ENCODE assay signal across 16 cellular contexts in the genomic region with DNA sequence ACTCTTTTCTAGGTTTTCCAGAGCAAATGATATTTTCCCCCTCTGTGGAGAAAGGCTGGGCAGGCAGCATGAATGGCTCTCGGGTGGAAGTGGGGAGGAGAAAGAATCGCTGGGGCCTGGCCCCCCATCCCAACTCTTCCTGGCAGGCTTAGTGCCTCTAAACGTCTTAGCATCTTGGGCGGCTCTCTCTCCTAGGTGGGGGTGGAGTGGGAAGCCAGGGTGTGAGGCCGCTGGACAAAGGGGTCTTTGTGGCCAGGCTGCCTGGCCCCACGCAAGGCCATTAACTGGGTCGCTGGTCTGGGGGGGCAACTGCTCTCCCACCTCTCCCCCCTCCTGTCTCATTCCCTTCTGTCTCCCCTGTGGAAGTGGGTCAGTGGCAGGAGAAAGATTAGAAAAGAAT. TPM values are rescaled to one million over a fixed set of nuclear protein-coding genes. Genes with fewer than 3 reads are reported as not detected.
DNase-seq lines count a peak whose midpoint lies in the region; ATAC-seq, FAIRE-seq and TF ChIP-seq lines count a peak whose summit lies in the region.
"Had no signal": no experiment of that assay in that cellular context is flagged by ENCODE, and none has a peak within 500 bp of the region (broad histone marks: within the 10 kb centered on the region; RNA-seq: fewer than 3 reads in every experiment).

No MANE protein-coding gene starts in this region.

- peaks cover 0 to 97% (median 0%) of the 10 kb centered on the region in 11 experiments; a peak in 7 of 22 replicates for H4K20me1 ChIP-seq in BLaER1 treated with 17β-estradiol and CSF1 and Interleukin-3, amounts not matched to agents 10 nM and 100 nM

- intact Hi-C loops in prostate gland (cut with DNase I) = no loop called here

- TF ChIP-seq CTCF in prostate gland (IDR thresholded peaks at IDR 0.05) = no peak

- DNase-seq in caudate nucleus (lab: John Stamatoyannopoulos, UW) (peak in 31 of 61 donors; percentile 14 to 76 (median 41)), midbrain (lab: John Stamatoyannopoulos, UW) (peak; percentile 50), prostate gland (ENCODE audit: low spot score) (no peak), H54 (ENCODE audit: insufficient read length, low spot score) (no peak)
- DNase-seq: cerebellar nuclear complex; GOT3; left colon; NCI-H1436; stimulated activated CD4-positive, alpha-beta T cell treated with anti-CD3 and anti-CD28 coated beads, Interleukin-4, amount 100 ng/mL, for 4 hours had no signal

- no peaks in the 10 kb centered on the region for H3K27me3 ChIP-seq in BLaER1 treated with 17β-estradiol and CSF1 and Interleukin-3, amounts not matched to agents 10 nM and 100 nM
- H3K27me3 ChIP-seq in stomach smooth muscle (ENCODE audit: control insufficient read depth in 1 of 2, insufficient read depth in 2 of 2, low read length in 2 of 2) = no peaks in the 10 kb centered on the region
- no peaks in the 10 kb centered on the region for H3K27me3 ChIP-seq in prostate gland (replicated peaks; ENCODE audit: insufficient read depth)

- ATAC-seq in HG03108 (IDR thresholded peaks at IDR 0.05; ENCODE audit: unreplicated experiment) (no peak), HG02884 (IDR thresholded peaks at IDR 0.05; ENCODE audit: unreplicated experiment) (no peak)
- ATAC-seq: left colon, Panc1, SK-N-SH treated with all-trans-retinoic acid at 6 μM for 48 hours had no signal

- H3K4me3 ChIP-seq in BLaER1 treated with 17β-estradiol and CSF1 and Interleukin-3, amounts not matched to agents 10 nM and 100 nM = no peak overlapping the region
- no peak overlapping the region for H3K4me3 ChIP-seq in stomach smooth muscle (ENCODE audit: low read length in 2 of 2)
- no peak overlapping the region for H3K4me3 ChIP-seq in prostate gland

- H3K9ac ChIP-seq in BLaER1 treated with 17β-estradiol and CSF1 and Interleukin-3, amounts not matched to agents 10 nM and 100 nM = peak overlapping the region in 6 of 11 experiments; percentile 9 to 64 (median 16); a peak in 5 of 22 replicates
- peak overlapping the region in 1 of 2 donors; percentile 31 for H3K9ac ChIP-seq in stomach smooth muscle (ENCODE audit: low read length in 2 of 2)

- TF ChIP-seq POLR2A in prostate gland (IDR thresholded peaks at IDR 0.05) (no peak), H54 (IDR thresholded peaks at IDR 0.05; ENCODE audit: low read depth, low read length) (no peak)

- FAIRE-seq in H54 (lab: Jason Lieb, UNC) = no peak

- peak overlapping the region in 5 of 11 experiments; percentile 3 to 38 (median 26); a peak in 5 of 22 replicates for H3K27ac ChIP-seq in BLaER1 treated with 17β-estradiol and CSF1 and Interleukin-3, amounts not matched to agents 10 nM and 100 nM
- H3K27ac ChIP-seq in caudate nucleus (ENCODE audit: low read depth, low read length) (peak overlapping the region; percentile 81), stomach smooth muscle (ENCODE audit: low read length) (peak overlapping the region; percentile 31), prostate gland (peak overlapping the region in 1 of 2 donors; percentile 5)

- peaks cover 35 to 96% (median 66%) of the 10 kb centered on the region in 10 experiments for H3K4me1 ChIP-seq in BLaER1 treated with 17β-estradiol and CSF1 and Interleukin-3, amounts not matched to agents 10 nM and 100 nM
- peaks cover 40% of the 10 kb centered on the region for H3K4me1 ChIP-seq in stomach smooth muscle (ENCODE audit: control insufficient read depth, insufficient read depth, low read length)
- no peaks in the 10 kb centered on the region for H3K4me1 ChIP-seq in prostate gland (replicated peaks)

- WGBS in prostate gland = 59% methylated on average over 7 of the region's 7 CpGs

- peaks cover 21 to 100% (median 67%) of the 10 kb centered on the region in 11 experiments; a peak in 19 of 22 replicates for H3K36me3 ChIP-seq in BLaER1 treated with 17β-estradiol and CSF1 and Interleukin-3, amounts not matched to agents 10 nM and 100 nM
- H3K36me3 ChIP-seq in stomach smooth muscle (ENCODE audit: control insufficient read depth in 2 of 2, insufficient read depth in 2 of 2, low read length in 2 of 2) = peaks cover 53 to 63% of the 10 kb centered on the region in 2 donors
- peaks cover 0 to 10% of the 10 kb centered on the region in 2 donors for H3K36me3 ChIP-seq in prostate gland

- H3K9me3 ChIP-seq in BLaER1 treated with 17β-estradiol and CSF1 and Interleukin-3, amounts not matched to agents 10 nM and 100 nM (replicated peaks in 1 of 11) = no peaks in the 10 kb centered on the region
- H3K9me3 ChIP-seq in stomach smooth muscle (ENCODE audit: control insufficient read depth in 2 of 2, low read length in 2 of 2) (no peaks in the 10 kb centered on the region), prostate gland (no peaks in the 10 kb centered on the region)

- H3K4me2 ChIP-seq in BLaER1 treated with 17β-estradiol and CSF1 and Interleukin-3, amounts not matched to agents 10 nM and 100 nM = peak overlapping the region in 10 of 11 experiments; percentile 1 to 42 (median 30); a peak in 13 of 22 replicates

RNA-seq across cellular contexts. Expression of a gene that starts 4.7 kb away (rescaled TPM):
- not detected for total RNA-seq in prostate gland
- total RNA-seq: CD8-positive, alpha-beta memory T cell; left colon had no signal

RNA-seq across cellular contexts. Expression of a gene that starts 14.4 kb away (rescaled TPM):
- 100 to 1,000 TPM in 1 of 2 donors, 10 to 100 TPM in 1; 53.5 to 198 TPM for total RNA-seq in prostate gland

RNA-seq across cellular contexts. Expression of a gene that starts 31.6 kb away (rescaled TPM):
- total RNA-seq in prostate gland = 100 to 1,000 TPM; 124 to 237 TPM

RNA-seq across cellular contexts. Expression of a gene that starts 53.8 kb away (rescaled TPM):
- total RNA-seq in prostate gland = 10 to 100 TPM; 19.0 to 65.5 TPM

Comparison
In these comparisons a context has a peak if more than half of its experiments do, and no peak if none do; other contexts are left out.
1. DNase-seq: peak in caudate nucleus (31 of 61) and midbrain (single experiment); none in prostate gland (single experiment) and H54 (single experiment).